ENCODE assay signal across 26 cellular contexts in the genomic region with DNA sequence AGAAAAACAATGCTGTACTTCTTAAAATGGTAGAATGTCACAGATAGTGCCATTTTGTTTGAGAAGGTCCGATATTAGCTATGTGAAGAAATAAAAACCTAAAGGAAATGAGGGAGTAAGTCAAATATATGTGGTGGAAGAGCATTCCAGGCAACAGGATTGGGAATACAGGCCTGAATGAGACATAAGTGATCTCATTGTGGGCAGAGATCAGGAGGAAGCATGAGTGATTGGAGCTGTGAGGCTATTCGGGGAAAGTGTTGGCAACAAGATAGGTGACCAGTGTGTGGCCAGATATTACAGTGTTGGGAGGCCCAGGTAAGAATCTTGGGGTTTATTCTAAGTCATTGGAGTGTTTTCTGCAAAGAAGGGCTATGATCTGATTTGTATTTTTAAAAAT. TPM values are rescaled to one million over a fixed set of nuclear protein-coding genes. Genes with fewer than 3 reads are reported as not detected.
DNase-seq lines count a peak whose midpoint lies in the region; FAIRE-seq and TF ChIP-seq lines count a peak whose summit lies in the region.
"Had no signal": no experiment of that assay in that cellular context is flagged by ENCODE, and none has a peak within 500 bp of the region (broad histone marks: within the 10 kb centered on the region; RNA-seq: fewer than 3 reads in every experiment).

No MANE protein-coding gene starts in this region.

- no peak for TF ChIP-seq POLR2A in H54 (IDR thresholded peaks at IDR 0.05; ENCODE audit: low read depth, low read length)

- no peak overlapping the region for H3K27ac Mint-ChIP-seq in CD14-positive monocyte
- H3K27ac Mint-ChIP-seq: activated CD8-positive, alpha-beta T cell treated with anti-CD3 and anti-CD28 coated beads for 36 hours; activated naive CD4-positive, alpha-beta T cell treated with anti-CD3 and anti-CD28 coated beads, Interleukin-2, amount 50 U/mL, for 24 hours; activated T-helper 17 cell treated with anti-CD3 and anti-CD28 coated beads, Interleukin-2, amount 50 U/mL, for 72 hours; CD4-positive, CD25-positive, alpha-beta regulatory T cell; nephron progenitor cell; stimulated activated memory B cell treated with anti-CD40 and anti-IgM and Interleukin-4, amounts not matched to agents 10 μg/mL and 1 μg/mL and 100 μg/mL, for 72 hours had no signal

- intact Hi-C loops in CD14-positive monocyte (cut with micrococcal nuclease), result no loop called here

- H3K4me1 Mint-ChIP-seq in CD14-positive monocyte, result no peaks in the 10 kb centered on the region
- H3K4me1 Mint-ChIP-seq: activated naive CD4-positive, alpha-beta T cell treated with anti-CD3 and anti-CD28 coated beads, Interleukin-2, amount 50 U/mL, for 24 hours; activated T-helper 17 cell treated with anti-CD3 and anti-CD28 coated beads, Interleukin-2, amount 50 U/mL, for 72 hours; CD4-positive, CD25-positive, alpha-beta regulatory T cell; nephron progenitor cell; stimulated activated memory B cell treated with anti-CD40 and anti-IgM and Interleukin-4, amounts not matched to agents 10 μg/mL and 1 μg/mL and 100 μg/mL, for 72 hours had no signal

- peaks cover 0 to 17% (median 9%) of the 10 kb centered on the region in 7 donors for H3K9me3 Mint-ChIP-seq in CD14-positive monocyte
- H3K9me3 Mint-ChIP-seq: activated CD8-positive, alpha-beta T cell treated with anti-CD3 and anti-CD28 coated beads for 36 hours; activated naive CD4-positive, alpha-beta T cell treated with anti-CD3 and anti-CD28 coated beads, Interleukin-2, amount 50 U/mL, for 24 hours; activated T-helper 17 cell treated with anti-CD3 and anti-CD28 coated beads, Interleukin-2, amount 50 U/mL, for 72 hours; nephron progenitor cell had no signal

- H3K4me3 Mint-ChIP-seq in CD14-positive monocyte, result no peak overlapping the region
- H3K4me3 Mint-ChIP-seq: activated CD8-positive, alpha-beta T cell treated with anti-CD3 and anti-CD28 coated beads for 36 hours; activated naive CD4-positive, alpha-beta T cell treated with anti-CD3 and anti-CD28 coated beads, Interleukin-2, amount 50 U/mL, for 24 hours; activated T-helper 17 cell treated with anti-CD3 and anti-CD28 coated beads, Interleukin-2, amount 50 U/mL, for 72 hours; CD4-positive, CD25-positive, alpha-beta regulatory T cell; nephron progenitor cell; stimulated activated memory B cell treated with anti-CD40 and anti-IgM and Interleukin-4, amounts not matched to agents 10 μg/mL and 1 μg/mL and 100 μg/mL, for 72 hours had no signal

- DNase-seq in H54 (ENCODE audit: insufficient read length, low spot score), result no peak
- DNase-seq in astrocyte of the hippocampus (ENCODE audit: low read depth, low spot score), result peak; percentile 26
- DNase-seq in glomerular visceral epithelial cell (ENCODE audit: extremely low spot score), result peak; percentile 62
- peak; percentile 69 for DNase-seq in stromal cell of bone marrow (ENCODE audit: low read depth)
- no peak for DNase-seq in SK-N-DZ (ENCODE audit: low spot score)
- DNase-seq in NCI-H1092 treated with DMSO at 0.1 percent for 48 hours (lab: John Stamatoyannopoulos, UW), result no peak
- DNase-seq in CD14-positive monocyte (ENCODE audit: low spot score), result no peak
- DNase-seq: activated CD4-positive, CD25-positive, alpha-beta regulatory T cell treated with anti-CD3 and anti-CD28 coated beads, Interleukin-2, amount 50 U/mL, for 72 hours; activated CD8-positive, alpha-beta T cell treated with anti-CD3 and anti-CD28 coated beads for 36 hours; amygdala; caudate nucleus; CD4-positive, CD25-positive, alpha-beta regulatory T cell; mucosa of descending colon; NCI-H1048; NCI-H1694 treated with DMSO at 0.1 percent for 48 hours; NCI-H524 treated with DMSO at 0.1 percent for 48 hours; nephron progenitor cell; RPMI8226; stimulated activated CD4-positive, alpha-beta T cell treated with anti-CD3 and anti-CD28 coated beads, Interleukin-4, amount 100 ng/mL, for 4 hours; upper lobe of left lung had no signal

- H3K27me3 Mint-ChIP-seq in CD14-positive monocyte (ENCODE audit: low read depth in 3 of 3), result peaks cover 0 to 3% (median 0%) of the 10 kb centered on the region in 3 donors
- H3K27me3 Mint-ChIP-seq: activated CD8-positive, alpha-beta T cell treated with anti-CD3 and anti-CD28 coated beads for 36 hours; activated naive CD4-positive, alpha-beta T cell treated with anti-CD3 and anti-CD28 coated beads, Interleukin-2, amount 50 U/mL, for 24 hours; activated T-helper 17 cell treated with anti-CD3 and anti-CD28 coated beads, Interleukin-2, amount 50 U/mL, for 72 hours; CD4-positive, CD25-positive, alpha-beta regulatory T cell; stimulated activated memory B cell treated with anti-CD40 and anti-IgM and Interleukin-4, amounts not matched to agents 10 μg/mL and 1 μg/mL and 100 μg/mL, for 72 hours had no signal

- FAIRE-seq in H54 (lab: Jason Lieb, UNC), result peak; percentile 60
- FAIRE-seq: D721Med, H1, TTC549 had no signal

- TF ChIP-seq CTCF in CD14-positive monocyte (IDR thresholded peaks at IDR 0.05), result no peak

- H3K36me3 Mint-ChIP-seq in CD14-positive monocyte, result no peaks in the 10 kb centered on the region
- H3K36me3 Mint-ChIP-seq: activated naive CD4-positive, alpha-beta T cell treated with anti-CD3 and anti-CD28 coated beads, Interleukin-2, amount 50 U/mL, for 24 hours; CD4-positive, CD25-positive, alpha-beta regulatory T cell; stimulated activated memory B cell treated with anti-CD40 and anti-IgM and Interleukin-4, amounts not matched to agents 10 μg/mL and 1 μg/mL and 100 μg/mL, for 72 hours had no signal

RNA-seq across cellular contexts. Expression of gene AGMO, which starts 41.3 kb away (rescaled TPM):
- 0.03 TPM in 1 of 2 replicates, not detected in the other for polyA plus RNA-seq in SK-N-DZ (2014; cell fraction: cytosol; rRNA removed)
- polyA plus RNA-seq in SK-N-DZ (2014; cell fraction: nucleus; rRNA removed), result 0.17 TPM in 1 of 2 replicates, not detected in the other
- polyA plus RNA-seq in CD14-positive monocyte, result not detected
- polyA plus RNA-seq: CD4-positive, CD25-positive, alpha-beta regulatory T cell had no signal

Comparison
In these comparisons a context has a peak if more than half of its experiments do, and no peak if none do; other contexts are left out.
1. DNase-seq: peak in astrocyte of the hippocampus (single experiment), glomerular visceral epithelial cell (single experiment) and stromal cell of bone marrow (single experiment); none in H54 (single experiment), SK-N-DZ (single experiment), NCI-H1092 treated with DMSO at 0.1 percent for 48 hours (single experiment) and CD14-positive monocyte (single experiment).